In genomic region chr17:59837362-59838195, GRCh38 we compare ENCODE assay signal across 8 cellular contexts.
DNase-seq lines count a peak whose midpoint lies in the region; TF ChIP-seq lines count a peak whose summit lies in the region.

No MANE protein-coding gene starts in this region.

- H3K4me1 ChIP-seq in HEK293 (ENCODE audit: control insufficient read depth, insufficient read depth, low read length) (peaks cover 21% of the 10 kb centered on the region), Loucy (ENCODE audit: insufficient read depth, low read length, poor library complexity, severe bottlenecking) (peaks cover 42% of the 10 kb centered on the region)

- H3K36me3 ChIP-seq in HEK293 (ENCODE audit: control insufficient read depth in 2 of 2, insufficient read depth in 1 of 2, low read length in 2 of 2) (peaks cover 0 to 27% of the 10 kb centered on the region in 2 experiments; a peak in 2 of 3 replicates), Loucy (ENCODE audit: insufficient read depth, low read length) (peaks cover 22% of the 10 kb centered on the region)

- 0 out of 2 replicates have a peak, but pooled peaks cover 7% of the 10 kb centered on the region for H3F3A ChIP-seq in Loucy (ENCODE audit: low read depth)

- peak overlapping the region; percentile 99 for H3K9ac ChIP-seq in Loucy (ENCODE audit: low read depth, low read length, poor library complexity, severe bottlenecking)

- CTCF ChIA-PET in HEK293 (lab: Yijun Ruan, JAX), result interaction anchor here (0.5 to 3.4 kb wide), 10 partner anchors 9 to 319 kb away, joined by 3 to 48 read pairs (median 4); no protein-coding TSS in a partner anchor

- in situ Hi-C loops in T47D (cut with HindIII; ENCODE audit: low pct_unique_long_range_greater_than_20kb, low sequenced_read_pairs), result no loop called here

- peak overlapping the region; percentile 85 for H3K4me2 ChIP-seq in Loucy (ENCODE audit: low read depth, low read length, poor library complexity, severe bottlenecking)

- H3K9me2 ChIP-seq in Loucy (replicated peaks; ENCODE audit: low read depth, low read length), result no peaks in the 10 kb centered on the region

- peak overlapping the region; percentile 95 for H3K27ac ChIP-seq in HEK293 (ENCODE audit: extremely low read depth, low read depth, low read length)
- peak overlapping the region; percentile 84 to 100 (median 97) for H3K27ac ChIP-seq in skin epidermis

- peaks cover 50% of the 10 kb centered on the region for H3K79me2 ChIP-seq in Loucy (ENCODE audit: insufficient read depth, low read length)

- H3K27me3 ChIP-seq in Loucy (ENCODE audit: insufficient read depth, low read length, poor library complexity, severe bottlenecking), result peaks cover 9% of the 10 kb centered on the region

- H4K20me1 ChIP-seq in Loucy (ENCODE audit: insufficient read depth, low read length, poor library complexity, severe bottlenecking), result peaks cover 28% of the 10 kb centered on the region

- POLR2A ChIA-PET in HEK293 (lab: Yijun Ruan, JAX), result interaction anchor here (0.5 to 3.6 kb wide), 28 partner anchors 9 to 1432 kb away, joined by 3 to 63 read pairs (median 6); partner anchors contain the start of genes HEATR6, PTRH2, RPS6KB1 and TUBD1

- no peak overlapping the region for H2AFZ ChIP-seq in Loucy (ENCODE audit: low read length)

- TF ChIP-seq CTCF in HEK293 (tag by site-specific recombination; IDR thresholded peaks at IDR 0.05) (no peak), Loucy (conservative IDR thresholded peaks at IDR 0.05; ENCODE audit: low read length) (no peak)

- H3K9me3 ChIP-seq in HEK293 (ENCODE audit: control insufficient read depth, insufficient read depth, low read depth, low read length), result no peaks in the 10 kb centered on the region
- no peaks in the 10 kb centered on the region for H3K9me3 ChIP-seq in Loucy (ENCODE audit: insufficient read depth, low read depth, low read length)
- H3K9me3 ChIP-seq in iPS-18c (ENCODE audit: control insufficient read depth, insufficient read depth, low read length), result no peaks in the 10 kb centered on the region

- H3K4me3 ChIP-seq in HEK293 (ENCODE audit: low read depth, low read length) (peak overlapping the region; percentile 70), Loucy (ENCODE audit: low read length, poor library complexity, severe bottlenecking) (peak overlapping the region; percentile 99), iPS-18c (ENCODE audit: insufficient read depth, low read depth, low read length) (peak overlapping the region; percentile 84), skin epidermis (peak overlapping the region; percentile 39 to 86 (median 56))

- DNase-seq in activated CD8-positive, alpha-beta memory T cell treated with anti-CD3 and anti-CD28 coated beads for 1 hour (ENCODE audit: extremely low read depth in 1 of 2, low read depth in 1 of 2), result peak; percentile 30 to 37
- DNase-seq in activated CD8-positive, alpha-beta memory T cell treated with anti-CD3 and anti-CD28 coated beads, Interleukin-2, amount 50 U/mL, for 48 hours, result no peak
- DNase-seq in SW 1271 (lab: John Stamatoyannopoulos, UW), result peak; percentile 98 to 100
- DNase-seq in T47D (ENCODE audit: low read depth in 1 of 2, low spot score in 1 of 2), result peak; percentile 37 to 98

TF ChIP-seq in HEK293, 187 proteins besides CTCF, POLR2A, EP300 and RAD21 (continues in another document):
- TF ChIP-seq, protein P1, sequence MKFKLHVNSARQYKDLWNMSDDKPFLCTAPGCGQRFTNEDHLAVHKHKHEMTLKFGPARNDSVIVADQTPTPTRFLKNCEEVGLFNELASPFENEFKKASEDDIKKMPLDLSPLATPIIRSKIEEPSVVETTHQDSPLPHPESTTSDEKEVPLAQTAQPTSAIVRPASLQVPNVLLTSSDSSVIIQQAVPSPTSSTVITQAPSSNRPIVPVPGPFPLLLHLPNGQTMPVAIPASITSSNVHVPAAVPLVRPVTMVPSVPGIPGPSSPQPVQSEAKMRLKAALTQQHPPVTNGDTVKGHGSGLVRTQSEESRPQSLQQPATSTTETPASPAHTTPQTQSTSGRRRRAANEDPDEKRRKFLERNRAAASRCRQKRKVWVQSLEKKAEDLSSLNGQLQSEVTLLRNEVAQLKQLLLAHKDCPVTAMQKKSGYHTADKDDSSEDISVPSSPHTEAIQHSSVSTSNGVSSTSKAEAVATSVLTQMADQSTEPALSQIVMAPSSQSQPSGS (tag by site-specific recombination; IDR thresholded peaks at IDR 0.05; ENCODE audit: low read depth), result peak; percentile 60; the same call in 1 of the 2 replicates
- no peak for TF ChIP-seq ZNF830 (tag by site-specific recombination; IDR thresholded peaks at IDR 0.05; ENCODE audit: low read depth)
- TF ChIP-seq, protein P2, sequence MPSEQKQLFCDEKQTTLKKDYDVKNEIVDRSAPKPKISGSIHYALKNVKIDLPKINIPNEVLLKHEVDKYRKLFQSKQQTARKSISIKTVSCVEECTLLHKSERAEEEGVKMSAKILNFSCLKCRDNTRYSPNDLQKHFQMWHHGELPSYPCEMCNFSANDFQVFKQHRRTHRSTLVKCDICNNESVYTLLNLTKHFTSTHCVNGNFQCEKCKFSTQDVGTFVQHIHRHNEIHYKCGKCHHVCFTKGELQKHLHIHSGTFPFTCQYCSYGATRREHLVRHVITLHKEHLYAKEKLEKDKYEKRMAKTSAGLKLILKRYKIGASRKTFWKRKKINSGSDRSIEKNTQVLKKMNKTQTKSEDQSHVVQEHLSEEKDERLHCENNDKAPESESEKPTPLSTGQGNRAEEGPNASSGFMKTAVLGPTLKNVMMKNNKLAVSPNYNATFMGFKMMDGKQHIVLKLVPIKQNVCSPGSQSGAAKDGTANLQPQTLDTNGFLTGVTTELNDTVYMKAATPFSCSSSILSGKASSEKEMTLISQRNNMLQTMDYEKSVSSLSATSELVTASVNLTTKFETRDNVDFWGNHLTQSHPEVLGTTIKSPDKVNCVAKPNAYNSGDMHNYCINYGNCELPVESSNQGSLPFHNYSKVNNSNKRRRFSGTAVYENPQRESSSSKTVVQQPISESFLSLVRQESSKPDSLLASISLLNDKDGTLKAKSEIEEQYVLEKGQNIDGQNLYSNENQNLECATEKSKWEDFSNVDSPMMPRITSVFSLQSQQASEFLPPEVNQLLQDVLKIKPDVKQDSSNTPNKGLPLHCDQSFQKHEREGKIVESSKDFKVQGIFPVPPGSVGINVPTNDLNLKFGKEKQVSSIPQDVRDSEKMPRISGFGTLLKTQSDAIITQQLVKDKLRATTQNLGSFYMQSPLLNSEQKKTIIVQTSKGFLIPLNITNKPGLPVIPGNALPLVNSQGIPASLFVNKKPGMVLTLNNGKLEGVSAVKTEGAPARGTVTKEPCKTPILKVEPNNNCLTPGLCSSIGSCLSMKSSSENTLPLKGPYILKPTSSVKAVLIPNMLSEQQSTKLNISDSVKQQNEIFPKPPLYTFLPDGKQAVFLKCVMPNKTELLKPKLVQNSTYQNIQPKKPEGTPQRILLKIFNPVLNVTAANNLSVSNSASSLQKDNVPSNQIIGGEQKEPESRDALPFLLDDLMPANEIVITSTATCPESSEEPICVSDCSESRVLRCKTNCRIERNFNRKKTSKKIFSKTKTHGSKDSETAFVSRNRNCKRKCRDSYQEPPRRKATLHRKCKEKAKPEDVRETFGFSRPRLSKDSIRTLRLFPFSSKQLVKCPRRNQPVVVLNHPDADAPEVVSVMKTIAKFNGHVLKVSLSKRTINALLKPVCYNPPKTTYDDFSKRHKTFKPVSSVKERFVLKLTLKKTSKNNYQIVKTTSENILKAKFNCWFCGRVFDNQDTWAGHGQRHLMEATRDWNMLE (tag by site-specific recombination; conservative IDR thresholded peaks at IDR 0.05; ENCODE audit: low read depth), result no peak
- TF ChIP-seq ZNF623 (tag by site-specific recombination; IDR thresholded peaks at IDR 0.05), result no peak
- TF ChIP-seq, protein P3, sequence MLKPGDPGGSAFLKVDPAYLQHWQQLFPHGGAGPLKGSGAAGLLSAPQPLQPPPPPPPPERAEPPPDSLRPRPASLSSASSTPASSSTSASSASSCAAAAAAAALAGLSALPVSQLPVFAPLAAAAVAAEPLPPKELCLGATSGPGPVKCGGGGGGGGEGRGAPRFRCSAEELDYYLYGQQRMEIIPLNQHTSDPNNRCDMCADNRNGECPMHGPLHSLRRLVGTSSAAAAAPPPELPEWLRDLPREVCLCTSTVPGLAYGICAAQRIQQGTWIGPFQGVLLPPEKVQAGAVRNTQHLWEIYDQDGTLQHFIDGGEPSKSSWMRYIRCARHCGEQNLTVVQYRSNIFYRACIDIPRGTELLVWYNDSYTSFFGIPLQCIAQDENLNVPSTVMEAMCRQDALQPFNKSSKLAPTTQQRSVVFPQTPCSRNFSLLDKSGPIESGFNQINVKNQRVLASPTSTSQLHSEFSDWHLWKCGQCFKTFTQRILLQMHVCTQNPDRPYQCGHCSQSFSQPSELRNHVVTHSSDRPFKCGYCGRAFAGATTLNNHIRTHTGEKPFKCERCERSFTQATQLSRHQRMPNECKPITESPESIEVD (tag by site-specific recombination; IDR thresholded peaks at IDR 0.05), result peak; percentile 80
- peak; percentile 23; the same call in 1 of the 2 replicates for TF ChIP-seq KLF9 (tag by site-specific recombination; IDR thresholded peaks at IDR 0.05; ENCODE audit: low read depth)
- no peak for TF ChIP-seq ZNF19 (tag by site-specific recombination; IDR thresholded peaks at IDR 0.05; ENCODE audit: low read depth)
- TF ChIP-seq ZNF658 (tag by site-specific recombination; IDR thresholded peaks at IDR 0.05), result no peak
- TF ChIP-seq ZBTB26 (tag by site-specific recombination; optimal IDR thresholded peaks at IDR 0.05), result no peak
- no peak for TF ChIP-seq ZBTB6 (tag by site-specific recombination; IDR thresholded peaks at IDR 0.05)
- TF ChIP-seq ZNF530 (tag by site-specific recombination; IDR thresholded peaks at IDR 0.05; ENCODE audit: low read depth), result no peak
